Comparison of ENCODE assay signal across 1 cellular context in genomic region chr1:209412036-209412435, GRCh38.
TF ChIP-seq lines count a peak whose summit lies in the region.

No MANE protein-coding gene starts in this region.

TF ChIP-seq in A549, 52 proteins besides CTCF, POLR2A, EP300 and RAD21 (continued from another document):
- no peak for TF ChIP-seq HMGXB4 (CRISPR knock-in tag; IDR thresholded peaks at IDR 0.05; ENCODE audit: borderline replicate concordance)
- TF ChIP-seq CEBPB (IDR thresholded peaks at IDR 0.05), result peak in 1 of 2 experiments; percentile 40; a peak in 1 of 4 replicates
